Comparison of ENCODE assay signal across 10 cellular contexts in genomic region chr12:110371408-110372055, GRCh38. TPM values are rescaled to one million over a fixed set of nuclear protein-coding genes. Genes with fewer than 3 reads are reported as not detected.
DNase-seq lines count a peak whose midpoint lies in the region; ATAC-seq and TF ChIP-seq lines count a peak whose summit lies in the region.
"Had no signal": no experiment of that assay in that cellular context is flagged by ENCODE, and none has a peak within 500 bp of the region (broad histone marks: within the 10 kb centered on the region; RNA-seq: fewer than 3 reads in every experiment).

No MANE protein-coding gene starts in this region.

- DNase-seq in GM13976 (ENCODE audit: low spot score) (peak; percentile 81), H9 (peak; percentile 33), NCI-H2171 (lab: John Stamatoyannopoulos, UW) (peak; percentile 92), memory B cell (ENCODE audit: low spot score in 2 of 2) (peak; percentile 64 to 66), UCSD-AML1 (lab: John Stamatoyannopoulos, UW; ENCODE audit: unreplicated experiment) (no peak), NCI-H748 treated with DMSO at 0.1 percent for 48 hours (lab: John Stamatoyannopoulos, UW) (no peak), amygdala (lab: John Stamatoyannopoulos, UW) (no peak)
- DNase-seq in effector CD8-positive, alpha-beta T cell (lab: John Stamatoyannopoulos, UW): no peak
- DNase-seq: NCI-H2081 treated with DMSO at 0.1 percent for 48 hours had no signal

- peak; percentile 94 for ATAC-seq in memory B cell (ENCODE audit: low read depth)

- no peaks in the 10 kb centered on the region for H3K27me3 ChIP-seq in H9 (ENCODE audit: insufficient read depth, low read length)

- H3K4ac ChIP-seq in H9 (ENCODE audit: low read depth, low read length): no peak overlapping the region

- H3K23ac ChIP-seq in H9 (ENCODE audit: insufficient read length, low read depth, low read length): no peak overlapping the region

- no peaks in the 10 kb centered on the region for H3K79me1 ChIP-seq in H9 (ENCODE audit: insufficient read depth, low read depth, low read length, poor library complexity, severe bottlenecking)

- no peak overlapping the region for H2BK20ac ChIP-seq in H9 (ENCODE audit: low read depth, low read length, poor library complexity, severe bottlenecking)

- H3K18ac ChIP-seq in H9 (ENCODE audit: insufficient read length, low read depth, low read length): no peak overlapping the region

- no peak overlapping the region for H2BK15ac ChIP-seq in H9 (ENCODE audit: low read depth, low read length)

- H2BK12ac ChIP-seq in H9 (ENCODE audit: insufficient read length, low read depth, low read length): no peak overlapping the region

- H4K8ac ChIP-seq in H9 (replicated peaks; ENCODE audit: insufficient read length, low read depth, low read length): no peak overlapping the region

- no peaks in the 10 kb centered on the region for H3K4me1 Mint-ChIP-seq in H9
- H3K4me1 Mint-ChIP-seq in memory B cell: peaks cover 5% of the 10 kb centered on the region

- H3K4me3 Mint-ChIP-seq in H9 (no peak overlapping the region), memory B cell (no peak overlapping the region)
- H3K4me3 Mint-ChIP-seq: immature natural killer cell had no signal

- H3K14ac ChIP-seq in H9 (ENCODE audit: insufficient read depth, low read length): no peak overlapping the region; the same call in 1 of the 2 replicates

- no peak overlapping the region for H2AK5ac ChIP-seq in H9 (ENCODE audit: insufficient read length, low read length)

- no peak overlapping the region for H3K56ac ChIP-seq in H9 (ENCODE audit: insufficient read length, low read depth, low read length)

- H3K27me3 Mint-ChIP-seq in H9 (ENCODE audit: low read depth) (no peaks in the 10 kb centered on the region), memory B cell (no peaks in the 10 kb centered on the region)

- no peaks in the 10 kb centered on the region for H3K79me2 ChIP-seq in H9 (ENCODE audit: insufficient read depth, low read length)

- H4K91ac ChIP-seq in H9 (ENCODE audit: insufficient read length, low read depth, low read length): no peak overlapping the region

- no peaks in the 10 kb centered on the region for H3K9me3 Mint-ChIP-seq in H9
- H3K9me3 Mint-ChIP-seq in memory B cell: no peaks in the 10 kb centered on the region
- H3K9me3 Mint-ChIP-seq: immature natural killer cell had no signal

- H2AFZ ChIP-seq in H9 (ENCODE audit: low read length): no peak overlapping the region

- no peak overlapping the region for H3K4me2 ChIP-seq in H9 (ENCODE audit: insufficient read depth, insufficient read length, low read length)

- H2BK120ac ChIP-seq in H9 (ENCODE audit: low read depth, low read length, poor library complexity, severe bottlenecking): no peak overlapping the region

- H3K4me1 ChIP-seq in H9 (ENCODE audit: insufficient read depth, low read length): no peaks in the 10 kb centered on the region

- H2BK5ac ChIP-seq in H9 (ENCODE audit: insufficient read length, low read length): no peak overlapping the region

- no peak for TF ChIP-seq CTCF in GM13976 (IDR thresholded peaks at IDR 0.05; ENCODE audit: borderline replicate concordance, control extremely low read depth, extremely low read depth, insufficient read depth, missing control alignments)
- TF ChIP-seq CTCF in H9 (conservative IDR thresholded peaks at IDR 0.05): no peak

- H3K27ac Mint-ChIP-seq in H9: peak overlapping the region; percentile 23 to 92 (median 71); a peak in 3 of 7 replicates
- peak overlapping the region; percentile 77 for H3K27ac Mint-ChIP-seq in memory B cell
- H3K27ac Mint-ChIP-seq: immature natural killer cell had no signal

- no peaks in the 10 kb centered on the region for H4K20me1 ChIP-seq in H9 (ENCODE audit: control insufficient read depth, insufficient read depth, insufficient read length)

- in situ Hi-C loops in GM13976 (cut with MboI; ENCODE audit: low sequenced_read_pairs, unreplicated experiment): no loop called here

- H3K23me2 ChIP-seq in H9 (ENCODE audit: insufficient read length, low read depth, low read length, poor library complexity, severe bottlenecking): no peaks in the 10 kb centered on the region

- H3T11ph ChIP-seq in H9 (ENCODE audit: low read length): no peak overlapping the region

- no peaks in the 10 kb centered on the region for H3K9me3 ChIP-seq in H9 (ENCODE audit: control insufficient read depth, low read depth, low read length)

- no peak overlapping the region for H3K9ac ChIP-seq in H9 (ENCODE audit: extremely low read depth, insufficient read length, low read length)

- H3K36me3 Mint-ChIP-seq in H9 (ENCODE audit: insufficient read depth in 1 of 3, low read depth in 3 of 3) (peaks cover 22 to 58% (median 43%) of the 10 kb centered on the region in 3 experiments), memory B cell (peaks cover 12% of the 10 kb centered on the region)

- WGBS in H9 (ENCODE audit: extremely low coverage, insufficient read length, low lambda C conversion rate): no CpG with 5 or more reads among the region's 13 CpGs

- no peak overlapping the region for H4K5ac ChIP-seq in H9 (ENCODE audit: insufficient read length, low read depth, low read length)

- H3K27ac ChIP-seq in H9 (ENCODE audit: insufficient read length, low read depth, low read length): no peak overlapping the region

RNA-seq across cellular contexts. Expression of gene ANAPC7, which starts 32.0 kb away (rescaled TPM):
- 87.7 and 91.1 TPM in 2 replicates for total RNA-seq in H9 (2021)

Comparison
In these comparisons a context has a peak if more than half of its experiments do, and no peak if none do; other contexts are left out.
1. DNase-seq: peak in GM13976 (single experiment), H9 (single experiment), NCI-H2171 (single experiment) and memory B cell (2 of 2); none in UCSD-AML1 (single experiment), effector CD8-positive, alpha-beta T cell (single experiment), NCI-H748 treated with DMSO at 0.1 percent for 48 hours (single experiment) and amygdala (0 of 56).